8 cellular contexts compared by ENCODE assay signal in genomic region chr5:140251527-140251973, GRCh38. TPM values are rescaled to one million over a fixed set of nuclear protein-coding genes. Genes with fewer than 3 reads are reported as not detected.
A peak's percentile ranks its signal among the peaks of the same experiment; 100 is the strongest.
DNase-seq lines count a peak whose midpoint lies in the region; ATAC-seq, FAIRE-seq and TF ChIP-seq lines count a peak whose summit lies in the region.

No MANE protein-coding gene starts in this region.

- no peak for TF ChIP-seq POLR2A in A549 (IDR thresholded peaks at IDR 0.05; ENCODE audit: low read length)

- no TSS peak for BruUV-seq in Caco-2 (replicated peaks; lab: Mats Ljungman, UMichigan)

- H3K9me3 Mint-ChIP-seq in Caco-2 (ENCODE audit: unreplicated experiment), result no peaks in the 10 kb centered on the region

- H3K4me3 Mint-ChIP-seq in Caco-2 (ENCODE audit: unreplicated experiment), result no peak overlapping the region

- no peak for TF ChIP-seq RAD21 in A549 (conservative IDR thresholded peaks at IDR 0.05 in 1 of 2, IDR thresholded peaks at IDR 0.05 in 1 of 2)

- intact Hi-C loops in Caco-2 (cut with micrococcal nuclease; ENCODE audit: unreplicated experiment), result no loop called here

- TF ChIP-seq CTCF in A549 (IDR thresholded peaks at IDR 0.05) (no peak), Caco-2 (IDR thresholded peaks at IDR 0.05; ENCODE audit: insufficient read depth in 1 of 2, low read depth in 1 of 2, low read length in 1 of 2, severe bottlenecking in 1 of 2, unreplicated experiment in 1 of 2) (no peak)

- H3K27me3 Mint-ChIP-seq in Caco-2 (ENCODE audit: insufficient read depth, unreplicated experiment), result no peaks in the 10 kb centered on the region

- peaks cover 11% of the 10 kb centered on the region for H3K4me1 Mint-ChIP-seq in Caco-2 (ENCODE audit: low read depth, unreplicated experiment)

- DNase-seq in A549 (ENCODE audit: low read depth in 1 of 2, low spot score in 1 of 2) (peak; percentile 36 to 37), Kasumi-1 (lab: John Stamatoyannopoulos, UW) (peak; percentile 92 to 94), fibroblast of peridontal ligament (ENCODE audit: extremely low read depth) (peak; percentile 78), NCI-H2196 (lab: John Stamatoyannopoulos, UW; ENCODE audit: unreplicated experiment) (no peak), Caco-2 (no peak)
- DNase-seq in activated CD4-positive, alpha-beta T cell treated with anti-CD3 and anti-CD28 coated beads, Interleukin-2, amount 50 U/mL, for 48 hours, result peak; percentile 71 to 83
- peak; percentile 59 to 61 for DNase-seq in stimulated activated CD4-positive, alpha-beta T cell treated with anti-CD3 and anti-CD28 coated beads, Interleukin-2, amount 100 ng/mL, for 48 hours

- H3K4me2 ChIP-seq in A549, result peak overlapping the region; percentile 23

- H3K4me1 ChIP-seq in A549 (peaks cover 40% of the 10 kb centered on the region), Caco-2 (peaks cover 18% of the 10 kb centered on the region)

- WGBS in A549 (ENCODE audit: missing lambda C conversion rate), result 23% methylated on average over 5 of the region's 5 CpGs

- ATAC-seq in A549 (peak; percentile 28 to 40; a peak in 3 of 6 replicates), GM19452 (IDR thresholded peaks at IDR 0.05; ENCODE audit: unreplicated experiment) (peak; percentile 74)

- peak overlapping the region; percentile 18 to 51; a peak in 2 of 6 replicates for H3K27ac ChIP-seq in A549

- no peaks in the 10 kb centered on the region; the same call in none of the 2 replicates for H3K36me3 ChIP-seq in Caco-2 (ENCODE audit: control insufficient read depth, insufficient read depth, low read length)

- CTCF ChIA-PET in A549 (lab: Yijun Ruan, JAX), result interaction anchor here (0.9 to 42.9 kb wide), 4 partner anchors 8 to 101 kb away, joined by 3 to 1613 read pairs (median 83); partner anchors contain the start of genes HBEGF and SLC4A9
- CTCF ChIA-PET in Caco-2 (lab: Charles Lee), result interaction anchor here (1.5 kb wide), 1 partner anchor 12 kb away, joined by 4 read pairs; no protein-coding TSS in a partner anchor

- H3K9me3 ChIP-seq in A549, result no peaks in the 10 kb centered on the region
- no peaks in the 10 kb centered on the region for H3K9me3 ChIP-seq in Caco-2

- peaks cover 41% of the 10 kb centered on the region for H3K36me3 Mint-ChIP-seq in Caco-2 (ENCODE audit: insufficient read depth, unreplicated experiment)

- FAIRE-seq in A549 (lab: Jason Lieb, UNC), result no peak

- POLR2A ChIA-PET in A549 (lab: Yijun Ruan, JAX), result no interaction called here
- POLR2A ChIA-PET in Caco-2 (lab: Charles Lee), result no interaction called here

- H3K4me3 ChIP-seq in A549 (no peak overlapping the region), Caco-2 (ENCODE audit: low read depth, low read length) (no peak overlapping the region)

- no peaks in the 10 kb centered on the region for H3K27me3 ChIP-seq in Caco-2 (replicated peaks; ENCODE audit: control insufficient read depth, insufficient read depth, low read length)

- TF ChIP-seq EP300 in A549 (IDR thresholded peaks at IDR 0.05), result no peak

- no peak overlapping the region for H3K27ac Mint-ChIP-seq in Caco-2 (ENCODE audit: unreplicated experiment)

TF ChIP-seq in A549, 52 proteins besides CTCF, POLR2A, EP300 and RAD21:
- TF ChIP-seq FOSL2 (IDR thresholded peaks at IDR 0.05) (no peak), FOSL2 (CRISPR knock-in tag; IDR thresholded peaks at IDR 0.05) (peak; percentile 5; the same call in 1 of the 2 replicates), HDAC2 (IDR thresholded peaks at IDR 0.05) (no peak)

RNA-seq across cellular contexts. Expression of gene PFDN1, which starts 51.4 kb away (rescaled TPM):
- 90.4 and 97.0 TPM in 2 replicates for polyA plus RNA-seq in A549 (2011; rRNA removed)
- polyA plus RNA-seq in A549 (2012; cell fraction: cytosol; rRNA removed), result 80.9 and 104 TPM in 2 replicates
- polyA plus RNA-seq in A549 (2012; cell fraction: nucleus; rRNA removed), result 51.2 and 56.7 TPM in 2 replicates
- 201 to 239 TPM (median 226 TPM) in 3 replicates for polyA plus RNA-seq in A549 (2017; fragmentation: RNase III; extraction: RNeasy Plus Mini Kit Qiagen cat#74134 plus additional on column Dnase treatment)
- 58.8 and 72.3 TPM in 2 replicates for polyA minus RNA-seq in A549 (2011; rRNA and poly(A)+ RNA removed)
- 81.1 and 82.3 TPM in 2 replicates for total RNA-seq in Caco-2 (2022)

Comparison
In these comparisons a context has a peak if more than half of its experiments do, and no peak if none do; other contexts are left out.
1. DNase-seq: peak in A549 (2 of 2), Kasumi-1 (2 of 2), activated CD4-positive, alpha-beta T cell treated with anti-CD3 and anti-CD28 coated beads, Interleukin-2, amount 50 U/mL, for 48 hours (2 of 2), fibroblast of peridontal ligament (single experiment) and stimulated activated CD4-positive, alpha-beta T cell treated with anti-CD3 and anti-CD28 coated beads, Interleukin-2, amount 100 ng/mL, for 48 hours (2 of 2); none in NCI-H2196 (single experiment) and Caco-2 (0 of 2).